20 cellular contexts compared by ENCODE assay signal in the genomic region with DNA sequence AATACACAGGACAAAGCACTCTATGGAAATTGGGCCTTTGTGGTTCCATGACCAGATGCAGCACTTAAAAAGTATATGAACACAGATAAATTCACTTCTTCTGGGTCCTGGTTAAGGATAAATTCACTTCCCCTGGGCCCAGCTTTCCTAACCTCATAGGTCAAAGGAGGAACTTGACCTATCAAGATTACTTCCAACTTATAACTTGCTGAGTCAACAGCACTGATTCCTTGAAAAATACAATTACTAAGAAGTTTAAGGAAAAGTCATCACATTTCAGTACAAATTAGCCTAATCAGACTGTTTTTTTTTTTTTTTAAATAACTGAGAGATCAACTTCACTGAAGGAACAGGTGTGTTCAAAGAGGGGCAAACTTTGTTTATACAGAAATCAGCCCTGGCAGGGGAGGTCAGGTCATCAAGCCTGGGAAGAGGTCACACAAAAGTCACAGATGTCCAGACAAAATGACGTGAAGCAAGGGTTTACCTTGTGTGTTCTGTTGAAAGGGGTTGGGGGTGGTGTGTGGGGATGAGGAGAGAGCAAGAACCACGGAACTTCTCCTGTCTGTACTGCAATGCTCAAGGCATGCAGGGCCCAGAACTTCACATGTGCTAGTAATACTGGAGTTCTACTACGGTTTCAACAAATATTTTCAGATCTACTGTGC. TPM values are rescaled to one million over a fixed set of nuclear protein-coding genes. Genes with fewer than 3 reads are reported as not detected.
DNase-seq lines count a peak whose midpoint lies in the region; ATAC-seq and TF ChIP-seq lines count a peak whose summit lies in the region.
"Had no signal": no experiment of that assay in that cellular context is flagged by ENCODE, and none has a peak within 500 bp of the region (broad histone marks: within the 10 kb centered on the region; RNA-seq: fewer than 3 reads in every experiment).

No MANE protein-coding gene starts in this region.

- POLR2A ChIA-PET in activated CD4-positive, alpha-beta T cell treated with anti-CD3 and anti-CD28 coated beads, Interleukin-2, amount 10 ng/mL, durations not matched to agents 7 days and 5 days (lab: Charles Lee) = no interaction called here
- POLR2A ChIA-PET in activated CD4-positive, alpha-beta T cell treated with anti-CD3 and anti-CD28 coated beads for 36 hours (lab: Charles Lee) = no interaction called here

- no peaks in the 10 kb centered on the region for H3K9me3 Mint-ChIP-seq in activated CD4-positive, alpha-beta T cell treated with anti-CD3 and anti-CD28 coated beads, Interleukin-2, amount 10 ng/mL, durations not matched to agents 7 days and 5 days
- no peaks in the 10 kb centered on the region for H3K9me3 Mint-ChIP-seq in activated CD4-positive, alpha-beta T cell treated with anti-CD3 and anti-CD28 coated beads for 36 hours (ENCODE audit: low read depth)
- H3K9me3 Mint-ChIP-seq in chondrocyte (ENCODE audit: low read depth) (no peaks in the 10 kb centered on the region), progenitor cell of endocrine pancreas (ENCODE audit: low read depth) (peaks cover 2% of the 10 kb centered on the region)
- H3K9me3 Mint-ChIP-seq: CD4-positive, CD25-positive, alpha-beta regulatory T cell had no signal

- no peaks in the 10 kb centered on the region for H3K27me3 Mint-ChIP-seq in activated CD4-positive, alpha-beta T cell treated with anti-CD3 and anti-CD28 coated beads, Interleukin-2, amount 10 ng/mL, durations not matched to agents 7 days and 5 days
- H3K27me3 Mint-ChIP-seq in activated CD4-positive, alpha-beta T cell treated with anti-CD3 and anti-CD28 coated beads for 36 hours = no peaks in the 10 kb centered on the region
- no peaks in the 10 kb centered on the region for H3K27me3 Mint-ChIP-seq in chondrocyte (ENCODE audit: low read depth)
- no peaks in the 10 kb centered on the region for H3K27me3 Mint-ChIP-seq in progenitor cell of endocrine pancreas
- H3K27me3 Mint-ChIP-seq: CD4-positive, CD25-positive, alpha-beta regulatory T cell had no signal

- no peaks in the 10 kb centered on the region for H3K4me1 Mint-ChIP-seq in activated CD4-positive, alpha-beta T cell treated with anti-CD3 and anti-CD28 coated beads, Interleukin-2, amount 10 ng/mL, durations not matched to agents 7 days and 5 days
- no peaks in the 10 kb centered on the region for H3K4me1 Mint-ChIP-seq in activated CD4-positive, alpha-beta T cell treated with anti-CD3 and anti-CD28 coated beads for 36 hours
- H3K4me1 Mint-ChIP-seq in chondrocyte (ENCODE audit: low read depth) (peaks cover 16% of the 10 kb centered on the region), progenitor cell of endocrine pancreas (ENCODE audit: low read depth) (peaks cover 13% of the 10 kb centered on the region)

- no peak for ATAC-seq in activated CD4-positive, alpha-beta T cell treated with anti-CD3 and anti-CD28 coated beads for 36 hours
- peak; percentile 51 for ATAC-seq in left lobe of liver
- no peak for ATAC-seq in left ventricle myocardium superior
- ATAC-seq in HG03097 (IDR thresholded peaks at IDR 0.05; ENCODE audit: low FRiP score, unreplicated experiment) = no peak

- H3K27ac Mint-ChIP-seq in activated CD4-positive, alpha-beta T cell treated with anti-CD3 and anti-CD28 coated beads, Interleukin-2, amount 10 ng/mL, durations not matched to agents 7 days and 5 days = peak overlapping the region; percentile 34
- H3K27ac Mint-ChIP-seq in activated CD4-positive, alpha-beta T cell treated with anti-CD3 and anti-CD28 coated beads for 36 hours = no peak overlapping the region
- H3K27ac Mint-ChIP-seq in chondrocyte (ENCODE audit: unreplicated experiment) = peak overlapping the region; percentile 27
- H3K27ac Mint-ChIP-seq in progenitor cell of endocrine pancreas = peak overlapping the region; percentile 84

- peaks cover 40% of the 10 kb centered on the region for H3K36me3 Mint-ChIP-seq in activated CD4-positive, alpha-beta T cell treated with anti-CD3 and anti-CD28 coated beads, Interleukin-2, amount 10 ng/mL, durations not matched to agents 7 days and 5 days (ENCODE audit: low read depth)
- peaks cover 35% of the 10 kb centered on the region for H3K36me3 Mint-ChIP-seq in activated CD4-positive, alpha-beta T cell treated with anti-CD3 and anti-CD28 coated beads for 36 hours (ENCODE audit: low read depth)
- H3K36me3 Mint-ChIP-seq in chondrocyte (ENCODE audit: low read depth) (peaks cover 45% of the 10 kb centered on the region), progenitor cell of endocrine pancreas (ENCODE audit: insufficient read depth) (peaks cover 42% of the 10 kb centered on the region)

- no peak for DNase-seq in activated CD4-positive, alpha-beta T cell treated with anti-CD3 and anti-CD28 coated beads, Interleukin-2, amount 10 ng/mL, durations not matched to agents 7 days and 5 days
- DNase-seq in activated CD4-positive, alpha-beta T cell treated with anti-CD3 and anti-CD28 coated beads for 36 hours = no peak
- DNase-seq in chondrocyte (ENCODE audit: low spot score) = no peak
- no peak for DNase-seq in left lobe of liver (ENCODE audit: low spot score)
- no peak for DNase-seq in progenitor cell of endocrine pancreas (ENCODE audit: low spot score, unreplicated experiment)
- DNase-seq in left ventricle myocardium superior = no peak
- no peak for DNase-seq in GM20000 (ENCODE audit: low spot score)
- DNase-seq: CD4-positive, CD25-positive, alpha-beta regulatory T cell; COR-L47; DMS 273 treated with DMSO at 0.1 percent for 48 hours; GDM1; KG1; MV-4-11; NCI-H1417; NCI-H187; NCI-H2107; NCI-H510A; NCI-H82; RPMI8226 had no signal

- H3K4me3 Mint-ChIP-seq in activated CD4-positive, alpha-beta T cell treated with anti-CD3 and anti-CD28 coated beads, Interleukin-2, amount 10 ng/mL, durations not matched to agents 7 days and 5 days = no peak overlapping the region
- no peak overlapping the region for H3K4me3 Mint-ChIP-seq in activated CD4-positive, alpha-beta T cell treated with anti-CD3 and anti-CD28 coated beads for 36 hours
- H3K4me3 Mint-ChIP-seq in chondrocyte (ENCODE audit: unreplicated experiment) (no peak overlapping the region), progenitor cell of endocrine pancreas (ENCODE audit: low read depth) (no peak overlapping the region)
- H3K4me3 Mint-ChIP-seq: CD4-positive, CD25-positive, alpha-beta regulatory T cell had no signal

- no peak for TF ChIP-seq CTCF in chondrocyte (IDR thresholded peaks at IDR 0.05)
- TF ChIP-seq CTCF in progenitor cell of endocrine pancreas (IDR thresholded peaks at IDR 0.05; ENCODE audit: unreplicated experiment) = no peak
- TF ChIP-seq CTCF in GM20000 (IDR thresholded peaks at IDR 0.05; ENCODE audit: extremely low read depth, missing control alignments) = no peak

- CTCF ChIA-PET in activated CD4-positive, alpha-beta T cell treated with anti-CD3 and anti-CD28 coated beads, Interleukin-2, amount 10 ng/mL, durations not matched to agents 7 days and 5 days (lab: Charles Lee) = no interaction called here
- CTCF ChIA-PET in activated CD4-positive, alpha-beta T cell treated with anti-CD3 and anti-CD28 coated beads for 36 hours (lab: Charles Lee) = no interaction called here

- intact Hi-C loops in activated CD4-positive, alpha-beta T cell treated with anti-CD3 and anti-CD28 coated beads for 36 hours (cut with DNase I, micrococcal nuclease) = no loop called here
- intact Hi-C loops in left ventricle myocardium superior (cut with micrococcal nuclease) = no loop called here

RNA-seq across cellular contexts. Expression of a gene that starts 55.8 kb away (rescaled TPM):
- total RNA-seq in activated CD4-positive, alpha-beta T cell treated with anti-CD3 and anti-CD28 coated beads, Interleukin-2, amount 10 ng/mL, durations not matched to agents 7 days and 5 days = 10 to 100 TPM; 48.4 to 49.7 TPM
- total RNA-seq in activated CD4-positive, alpha-beta T cell treated with anti-CD3 and anti-CD28 coated beads for 36 hours = 10 to 100 TPM; 32.2 to 33.3 TPM
- total RNA-seq in chondrocyte (105 to 110 TPM (median 108 TPM) in 3 replicates), left lobe of liver (20.1 TPM), progenitor cell of endocrine pancreas (169 and 180 TPM in 2 replicates), left ventricle myocardium superior (59.2 TPM)
